8 cellular contexts compared by ENCODE assay signal in genomic region chr18:27599202-27599829, GRCh38.
DNase-seq lines count a peak whose midpoint lies in the region; ATAC-seq and TF ChIP-seq lines count a peak whose summit lies in the region.

No MANE protein-coding gene starts in this region.

- peak; percentile 87 for TF ChIP-seq CTCF in LNCAP (IDR thresholded peaks at IDR 0.05)
- TF ChIP-seq CTCF in neural crest cell (conservative IDR thresholded peaks at IDR 0.05): peak; percentile 94

- CTCF ChIA-PET in activated naive CD4-positive, alpha-beta T cell treated with anti-CD3 and anti-CD28 coated beads, Interleukin-2, amount 10 ng/mL, durations not matched to agents 7 days and 5 days (lab: Charles Lee): interaction anchor here (0.7 to 1.9 kb wide), 6 partner anchors 13 to 1221 kb away, joined by 3 to 6 read pairs (median 3); no protein-coding TSS in a partner anchor

- no peaks in the 10 kb centered on the region for H3K36me3 Mint-ChIP-seq in activated naive CD4-positive, alpha-beta T cell treated with anti-CD3 and anti-CD28 coated beads, Interleukin-2, amount 10 ng/mL, durations not matched to agents 7 days and 5 days
- no peaks in the 10 kb centered on the region for H3K36me3 Mint-ChIP-seq in neural crest cell (ENCODE audit: low read depth)

- H3K27ac Mint-ChIP-seq in activated naive CD4-positive, alpha-beta T cell treated with anti-CD3 and anti-CD28 coated beads, Interleukin-2, amount 10 ng/mL, durations not matched to agents 7 days and 5 days: no peak overlapping the region
- no peak overlapping the region for H3K27ac Mint-ChIP-seq in neural crest cell (ENCODE audit: unreplicated experiment)

- H3K4me1 Mint-ChIP-seq in activated naive CD4-positive, alpha-beta T cell treated with anti-CD3 and anti-CD28 coated beads, Interleukin-2, amount 10 ng/mL, durations not matched to agents 7 days and 5 days: no peaks in the 10 kb centered on the region
- H3K4me1 Mint-ChIP-seq in neural crest cell: peaks cover 4% of the 10 kb centered on the region

- no peak overlapping the region for H3K4me3 Mint-ChIP-seq in activated naive CD4-positive, alpha-beta T cell treated with anti-CD3 and anti-CD28 coated beads, Interleukin-2, amount 10 ng/mL, durations not matched to agents 7 days and 5 days
- no peak overlapping the region for H3K4me3 Mint-ChIP-seq in neural crest cell

- no peak overlapping the region for H3K27ac ChIP-seq in SJCRH30

- H3K36me3 ChIP-seq in SJCRH30: no peaks in the 10 kb centered on the region

- peak; percentile 86 for ATAC-seq in GM21786 (IDR thresholded peaks at IDR 0.05; ENCODE audit: unreplicated experiment)
- no peak for ATAC-seq in activated CD4-positive, CD25-positive, alpha-beta regulatory T cell treated with anti-CD3 and anti-CD28 coated beads, Interleukin-2, amount 50 U/mL, for 24 hours

- DNase-seq in activated naive CD4-positive, alpha-beta T cell treated with anti-CD3 and anti-CD28 coated beads, Interleukin-2, amount 10 ng/mL, durations not matched to agents 7 days and 5 days: peak; percentile 45
- DNase-seq in activated naive CD4-positive, alpha-beta T cell treated with anti-CD3 and anti-CD28 coated beads, Interleukin-2, amount 50 U/mL, for 16 hours: no peak
- DNase-seq in SJCRH30: peak; percentile 4 to 56
- peak; percentile 35 to 66 for DNase-seq in erythroblast (lab: John Stamatoyannopoulos, UW)
- peak; percentile 69 for DNase-seq in neural crest cell (ENCODE audit: low read depth, low spot score)

- no peaks in the 10 kb centered on the region for H3K9me3 Mint-ChIP-seq in activated naive CD4-positive, alpha-beta T cell treated with anti-CD3 and anti-CD28 coated beads, Interleukin-2, amount 10 ng/mL, durations not matched to agents 7 days and 5 days
- H3K9me3 Mint-ChIP-seq in neural crest cell: no peaks in the 10 kb centered on the region

- no peak overlapping the region for H3K4me3 ChIP-seq in SJCRH30

- no peaks in the 10 kb centered on the region for H3K9me3 ChIP-seq in SJCRH30 (replicated peaks)

- no peak for TF ChIP-seq POLR2A in erythroblast (IDR thresholded peaks at IDR 0.05; ENCODE audit: low read length)

- no peaks in the 10 kb centered on the region for H3K4me1 ChIP-seq in SJCRH30

- no peaks in the 10 kb centered on the region for H3K27me3 ChIP-seq in SJCRH30

- no peaks in the 10 kb centered on the region for H3K27me3 Mint-ChIP-seq in activated naive CD4-positive, alpha-beta T cell treated with anti-CD3 and anti-CD28 coated beads, Interleukin-2, amount 10 ng/mL, durations not matched to agents 7 days and 5 days
- no peaks in the 10 kb centered on the region for H3K27me3 Mint-ChIP-seq in neural crest cell (ENCODE audit: low read depth)
